Comparison of ENCODE assay signal across 30 cellular contexts in the genomic region with DNA sequence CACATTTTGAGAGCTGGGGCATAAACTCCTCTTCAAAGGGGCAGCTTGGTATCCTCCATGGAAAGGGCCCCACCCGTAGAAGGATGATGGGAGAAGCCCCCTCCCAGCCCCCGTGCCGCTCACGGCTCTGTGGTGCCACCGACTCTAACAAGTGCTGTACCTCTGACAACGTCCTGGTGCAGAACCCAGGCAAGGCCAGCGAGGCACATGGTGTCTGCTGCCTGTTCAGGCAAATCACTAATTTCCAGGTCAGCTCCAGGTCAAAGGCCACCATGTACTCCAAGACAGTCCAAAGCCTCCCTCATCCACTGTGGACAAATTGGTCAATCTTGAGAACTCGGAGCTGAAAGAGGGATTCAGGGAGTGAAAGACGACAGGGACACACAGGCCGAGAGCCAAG. TPM values are rescaled to one million over a fixed set of nuclear protein-coding genes. Genes with fewer than 3 reads are reported as not detected.
A peak's percentile ranks its signal among the peaks of the same experiment; 100 is the strongest.
DNase-seq lines count a peak whose midpoint lies in the region; ATAC-seq, FAIRE-seq and TF ChIP-seq lines count a peak whose summit lies in the region.
"Had no signal": no experiment of that assay in that cellular context is flagged by ENCODE, and none has a peak within 500 bp of the region (broad histone marks: within the 10 kb centered on the region; RNA-seq: fewer than 3 reads in every experiment).

No MANE protein-coding gene starts in this region.

- H3K79me2 ChIP-seq in trophoblast cell (ENCODE audit: control insufficient read depth, insufficient read depth, low read length, poor library complexity), result no peaks in the 10 kb centered on the region
- no peaks in the 10 kb centered on the region for H3K79me2 ChIP-seq in mammary epithelial cell (ENCODE audit: insufficient read depth, low read length)

- no peak overlapping the region for H3K9ac ChIP-seq in kidney (ENCODE audit: low read length in 2 of 2)
- H3K9ac ChIP-seq in trophoblast cell (ENCODE audit: low read length), result no peak overlapping the region
- H3K9ac ChIP-seq in mammary epithelial cell (ENCODE audit: insufficient read depth, low read length), result no peak overlapping the region
- H3K9ac ChIP-seq: BLaER1 treated with 17β-estradiol and CSF1 and Interleukin-3, amounts not matched to agents 10 nM and 100 nM had no signal

- H4K12ac ChIP-seq in trophoblast cell (ENCODE audit: low read depth, low read length), result no peak overlapping the region

- no peak overlapping the region for H3K4me3 Mint-ChIP-seq in activated T-helper 17 cell treated with anti-CD3 and anti-CD28 coated beads, Interleukin-2, amount 50 U/mL, for 72 hours
- H3K4me3 Mint-ChIP-seq: CD4-positive, alpha-beta memory T cell; CD8-positive, alpha-beta memory T cell had no signal

- no peak for FAIRE-seq in kidney (lab: Jason Lieb, UNC)
- FAIRE-seq: A204.1, GM12878, GM12892, GM18507 had no signal

- H3K23ac ChIP-seq in trophoblast cell (ENCODE audit: low read length), result no peak overlapping the region

- in situ Hi-C loops in mammary epithelial cell (cut with MboI; ENCODE audit: low sequenced_read_pairs in 2 of 2), result no loop called here

- H2BK120ac ChIP-seq in trophoblast cell (ENCODE audit: insufficient read depth, low read length, poor library complexity), result no peak overlapping the region

- WGBS in trophoblast cell (ENCODE audit: extremely low coverage, insufficient coverage, insufficient read length), result no CpG with 5 or more reads among the region's 10 CpGs
- 58 to 90% (median 87%) methylated on average over 3 to 10 of the region's 10 CpGs for WGBS in spleen, 5 donors
- WGBS in mammary epithelial cell (ENCODE audit: low coverage, missing lambda C conversion rate), result 74% methylated on average over 10 of the region's 10 CpGs

- CTCF ChIA-PET in mammary epithelial cell (lab: Charles Lee; ENCODE audit: low non-redundant PET), result interaction anchor here (0.6 kb wide), 1 partner anchor 1129 kb away, joined by 7 read pairs; no protein-coding TSS in a partner anchor

- H2BK5ac ChIP-seq in trophoblast cell (ENCODE audit: low read depth, low read length, poor library complexity), result no peak overlapping the region

- no peak for TF ChIP-seq POLR2A in spleen (IDR thresholded peaks at IDR 0.05)

- H4K20me1 ChIP-seq in mammary epithelial cell (ENCODE audit: insufficient read depth, low read length), result no peaks in the 10 kb centered on the region
- H4K20me1 ChIP-seq: BLaER1 treated with 17β-estradiol and CSF1 and Interleukin-3, amounts not matched to agents 10 nM and 100 nM had no signal

- intact Hi-C loops in left ventricle myocardium superior (cut with micrococcal nuclease), result no loop called here
- intact Hi-C loops in Right ventricle myocardium inferior (cut with DNase I), result no loop called here
- intact Hi-C loops in kidney (cut with DNase I), result no loop called here
- intact Hi-C loops in spleen (cut with DNase I; ENCODE audit: low total_unique reads), result no loop called here
- intact Hi-C loops in mammary epithelial cell (cut with micrococcal nuclease), result no loop called here

- H3K9me3 ChIP-seq in kidney (ENCODE audit: control insufficient read depth in 1 of 2, low read length in 2 of 2) (no peaks in the 10 kb centered on the region), trophoblast cell (ENCODE audit: insufficient read depth, low read depth, low read length) (peaks cover 2% of the 10 kb centered on the region), spleen (peaks cover 0 to 6% (median 0%) of the 10 kb centered on the region in 8 donors), mammary epithelial cell (replicated peaks; ENCODE audit: insufficient read depth, low read length) (no peaks in the 10 kb centered on the region)

- H3K4me1 ChIP-seq in kidney (ENCODE audit: control insufficient read depth in 1 of 2, insufficient read depth in 1 of 2, low read depth in 1 of 2, low read length in 2 of 2) (no peaks in the 10 kb centered on the region), trophoblast cell (ENCODE audit: control insufficient read depth in 1 of 2, insufficient read depth in 2 of 2, low read length in 2 of 2) (no peaks in the 10 kb centered on the region), spleen (no peaks in the 10 kb centered on the region), mammary epithelial cell (ENCODE audit: insufficient read depth, low read length) (no peaks in the 10 kb centered on the region)
- H3K4me1 ChIP-seq: BLaER1 treated with 17β-estradiol and CSF1 and Interleukin-3, amounts not matched to agents 10 nM and 100 nM had no signal

- BruUV-seq in mammary epithelial cell (replicated peaks; lab: Mats Ljungman, UMichigan), result no TSS peak

- no peaks in the 10 kb centered on the region for H3K79me1 ChIP-seq in trophoblast cell (ENCODE audit: low read length)

- no peaks in the 10 kb centered on the region for H3K36me3 Mint-ChIP-seq in activated T-helper 17 cell treated with anti-CD3 and anti-CD28 coated beads, Interleukin-2, amount 50 U/mL, for 72 hours (ENCODE audit: low read depth)
- H3K36me3 Mint-ChIP-seq: CD4-positive, alpha-beta memory T cell; CD8-positive, alpha-beta memory T cell had no signal

- H3K4me3 ChIP-seq in kidney (ENCODE audit: low read length in 2 of 2) (no peak overlapping the region), trophoblast cell (ENCODE audit: low read depth, low read length) (peak overlapping the region; percentile 23), spleen (no peak overlapping the region), mammary epithelial cell (replicated peaks in 1 of 3; ENCODE audit: insufficient read depth in 1 of 3, low read depth in 2 of 3, low read length in 3 of 3) (no peak overlapping the region)
- H3K4me3 ChIP-seq: BLaER1 treated with 17β-estradiol and CSF1 and Interleukin-3, amounts not matched to agents 10 nM and 100 nM; GM12878 had no signal

- H3K27ac Mint-ChIP-seq in activated T-helper 17 cell treated with anti-CD3 and anti-CD28 coated beads, Interleukin-2, amount 50 U/mL, for 72 hours, result no peak overlapping the region
- H3K27ac Mint-ChIP-seq: CD4-positive, alpha-beta memory T cell; CD8-positive, alpha-beta memory T cell had no signal

- DNase-seq in left ventricle myocardium superior (peak; percentile 20), Right ventricle myocardium inferior (ENCODE audit: missing footprints) (no peak), kidney (peak; percentile 63), trophoblast cell (no peak), spleen (peak; percentile 42), mammary epithelial cell (no peak)
- no peak for DNase-seq in effector CD8-positive, alpha-beta T cell (lab: John Stamatoyannopoulos, UW)
- DNase-seq: 8988T; ACHN; CD4-positive, alpha-beta memory T cell; CD8-positive, alpha-beta memory T cell; COR-L47; DMS 273 treated with DMSO at 0.1 percent for 48 hours; DMS153; DMS53; DMS79; DND-41; EL; GDM1 had no signal

- H4K91ac ChIP-seq in trophoblast cell (ENCODE audit: low read depth, low read length), result no peak overlapping the region

- ATAC-seq in left ventricle myocardium superior, result no peak
- ATAC-seq in Right ventricle myocardium inferior, result no peak
- no peak for ATAC-seq in activated T-helper 17 cell treated with anti-CD3 and anti-CD28 coated beads, Interleukin-2, amount 50 U/mL, for 72 hours (replicated peaks)
- ATAC-seq: GM12878 had no signal

- H3K4ac ChIP-seq in trophoblast cell (ENCODE audit: low read depth, low read length), result no peak overlapping the region

- no peak overlapping the region for H2BK12ac ChIP-seq in trophoblast cell (ENCODE audit: low read length)

- H4K8ac ChIP-seq in trophoblast cell (ENCODE audit: low read depth, low read length), result no peak overlapping the region

- H3K27ac ChIP-seq in kidney (ENCODE audit: low read depth in 2 of 2, low read length in 2 of 2) (no peak overlapping the region), trophoblast cell (ENCODE audit: low read depth, low read length) (no peak overlapping the region), spleen (no peak overlapping the region), mammary epithelial cell (ENCODE audit: insufficient read depth, low read depth, low read length) (no peak overlapping the region)
- H3K27ac ChIP-seq: BLaER1 treated with 17β-estradiol and CSF1 and Interleukin-3, amounts not matched to agents 10 nM and 100 nM; C4-2B had no signal

- no peak overlapping the region for H3K4me2 ChIP-seq in trophoblast cell (ENCODE audit: low read length)
- H3K4me2 ChIP-seq in mammary epithelial cell (ENCODE audit: insufficient read depth, low read depth, low read length), result no peak overlapping the region
- H3K4me2 ChIP-seq: BLaER1 treated with 17β-estradiol and CSF1 and Interleukin-3, amounts not matched to agents 10 nM and 100 nM had no signal

- no peaks in the 10 kb centered on the region for H3K4me1 Mint-ChIP-seq in activated T-helper 17 cell treated with anti-CD3 and anti-CD28 coated beads, Interleukin-2, amount 50 U/mL, for 72 hours
- H3K4me1 Mint-ChIP-seq: CD4-positive, alpha-beta memory T cell; CD8-positive, alpha-beta memory T cell had no signal

- H3K36me3 ChIP-seq in kidney (ENCODE audit: control insufficient read depth in 1 of 2, insufficient read depth in 2 of 2, low read length in 2 of 2), result no peaks in the 10 kb centered on the region
- H3K36me3 ChIP-seq in trophoblast cell (ENCODE audit: control insufficient read depth in 1 of 2, insufficient read depth in 2 of 2, low read length in 2 of 2), result no peaks in the 10 kb centered on the region
- no peaks in the 10 kb centered on the region for H3K36me3 ChIP-seq in spleen
- H3K36me3 ChIP-seq in mammary epithelial cell (ENCODE audit: insufficient read depth, low read length), result no peaks in the 10 kb centered on the region
- H3K36me3 ChIP-seq: BLaER1 treated with 17β-estradiol and CSF1 and Interleukin-3, amounts not matched to agents 10 nM and 100 nM had no signal

- H2AK5ac ChIP-seq in trophoblast cell (ENCODE audit: low read length), result no peak overlapping the region

- H3K27me3 Mint-ChIP-seq in activated T-helper 17 cell treated with anti-CD3 and anti-CD28 coated beads, Interleukin-2, amount 50 U/mL, for 72 hours, result peaks cover 18% of the 10 kb centered on the region

- TF ChIP-seq CTCF in kidney (IDR thresholded peaks at IDR 0.05; ENCODE audit: borderline replicate concordance, extremely low read depth, insufficient read depth) (no peak), spleen (IDR thresholded peaks at IDR 0.05 in 8 of 11, conservative IDR thresholded peaks at IDR 0.05 in 3 of 11) (no peak), mammary epithelial cell (conservative IDR thresholded peaks at IDR 0.05 in 1 of 2, IDR thresholded peaks at IDR 0.05 in 1 of 2; ENCODE audit: extremely low read depth in 1 of 2, insufficient read depth in 1 of 2, low read depth in 1 of 2, low read length in 2 of 2) (no peak)

- H3K9me3 Mint-ChIP-seq in activated T-helper 17 cell treated with anti-CD3 and anti-CD28 coated beads, Interleukin-2, amount 50 U/mL, for 72 hours, result no peaks in the 10 kb centered on the region
- H3K9me3 Mint-ChIP-seq: CD8-positive, alpha-beta memory T cell had no signal

- H3K18ac ChIP-seq in trophoblast cell (ENCODE audit: low read length), result no peak overlapping the region

- H3K27me3 ChIP-seq in trophoblast cell (ENCODE audit: insufficient read depth, low read length) (no peaks in the 10 kb centered on the region), spleen (replicated peaks in 1 of 7) (peaks cover 0 to 55% (median 0%) of the 10 kb centered on the region in 7 donors), mammary epithelial cell (ENCODE audit: insufficient read depth, low read length) (no peaks in the 10 kb centered on the region)
- H3K27me3 ChIP-seq: BLaER1 treated with 17β-estradiol and CSF1 and Interleukin-3, amounts not matched to agents 10 nM and 100 nM had no signal

- dilution Hi-C loops in mammary epithelial cell (cut with HindIII; ENCODE audit: low sequenced_read_pairs), result no loop called here

- no peak overlapping the region for H2AFZ ChIP-seq in trophoblast cell (ENCODE audit: insufficient read depth, low read length, poor library complexity)
- H2AFZ ChIP-seq in mammary epithelial cell (ENCODE audit: low read depth, low read length), result no peak overlapping the region

- H3K14ac ChIP-seq in trophoblast cell (ENCODE audit: low read length), result no peak overlapping the region

RNA-seq across cellular contexts. Expression of gene CNPY1, which starts 11.4 kb away (rescaled TPM):
- total RNA-seq in left ventricle myocardium superior (not detected), Right ventricle myocardium inferior (not detected), kidney (not detected), spleen (not detected), mammary epithelial cell (not detected)
- polyA plus RNA-seq in kidney (ENCODE audit: insufficient read depth, low read depth, low replicate concordance) (not detected), spleen (not detected), mammary epithelial cell (not detected)
- not detected in 2 replicates for polyA plus RNA-seq in trophoblast cell (2013)
- not detected for total RNA-seq in activated T-helper 17 cell treated with anti-CD3 and anti-CD28 coated beads, Interleukin-2, amount 50 U/mL, for 72 hours
- polyA minus RNA-seq in mammary epithelial cell, result not detected
- total RNA-seq: A673; CD4-positive, alpha-beta memory T cell; CD8-positive, alpha-beta memory T cell; G401; GM12878 had no signal
- polyA plus RNA-seq: AG04450; BJ; CD4-positive, alpha-beta memory T cell; CD8-positive, alpha-beta memory T cell; GM12878 had no signal

Comparison
In these comparisons a context has a peak if more than half of its experiments do, and no peak if none do; other contexts are left out.
1. DNase-seq: peak in left ventricle myocardium superior (single experiment), kidney (single experiment) and spleen (single experiment); none in Right ventricle myocardium inferior (single experiment), trophoblast cell (0 of 2), effector CD8-positive, alpha-beta T cell (single experiment) and mammary epithelial cell (single experiment).